38 cellular contexts compared by ENCODE assay signal in genomic region chr1:109048335-109048734, GRCh38.
"Had no signal": no experiment of that assay in that cellular context is flagged by ENCODE, and none has a peak within 500 bp of the region (broad histone marks: within the 10 kb centered on the region; RNA-seq: fewer than 3 reads in every experiment).

No MANE protein-coding gene starts in this region.

- H3K27me3 Mint-ChIP-seq: activated naive CD4-positive, alpha-beta T cell treated with anti-CD3 and anti-CD28 coated beads, Interleukin-2, amount 50 U/mL, for 24 hours; activated naive CD8-positive, alpha-beta T cell treated with anti-CD3 and anti-CD28 coated beads, Interleukin-2, amount 50 U/mL, for 24 hours; central memory CD8-positive, alpha-beta T cell had no signal

- ATAC-seq: activated CD4-positive, alpha-beta T cell treated with anti-CD3 and anti-CD28 coated beads for 36 hours; activated CD4-positive, CD25-positive, alpha-beta regulatory T cell treated with anti-CD3 and anti-CD28 coated beads, Interleukin-2, amount 50 U/mL, for 24 hours; activated CD8-positive, alpha-beta memory T cell treated with anti-CD3 and anti-CD28 coated beads, Interleukin-2, amount 10 ng/mL, durations not matched to agents 7 days and 5 days; activated CD8-positive, alpha-beta T cell treated with anti-CD3 and anti-CD28 coated beads, Interleukin-2, amount 10 ng/mL, durations not matched to agents 7 days and 5 days; activated naive CD8-positive, alpha-beta T cell treated with anti-CD3 and anti-CD28 coated beads, Interleukin-2, amount 50 U/mL, for 24 hours had no signal

- H3K36me3 ChIP-seq: ascending aorta, cardiac muscle cell had no signal

- FAIRE-seq: bronchial epithelial cell, TTC549 had no signal

- DNase-seq: activated CD4-positive, alpha-beta memory T cell treated with anti-CD3 and anti-CD28 coated beads, Interleukin-2, amount 10 ng/mL, durations not matched to agents 7 days and 5 days; activated CD4-positive, alpha-beta T cell treated with anti-CD3 and anti-CD28 coated beads for 1 hour; activated CD4-positive, alpha-beta T cell treated with anti-CD3 and anti-CD28 coated beads for 36 hours; activated CD4-positive, alpha-beta T cell treated with anti-CD3 and anti-CD28 coated beads for 48 hours; activated CD4-positive, alpha-beta T cell treated with anti-CD3 and anti-CD28 coated beads, Interleukin-2, amount 10 ng/mL, durations not matched to agents 7 days and 5 days; activated CD4-positive, alpha-beta T cell treated with anti-CD3 and anti-CD28 coated beads, Interleukin-2, amount 50 U/mL, for 48 hours; activated CD4-positive, CD25-positive, alpha-beta regulatory T cell; activated CD8-positive, alpha-beta memory T cell treated with anti-CD3 and anti-CD28 coated beads, Interleukin-2, amount 10 ng/mL, durations not matched to agents 7 days and 5 days; activated CD8-positive, alpha-beta memory T cell treated with anti-CD3 and anti-CD28 coated beads, Interleukin-2, amount 50 U/mL, for 48 hours; activated CD8-positive, alpha-beta T cell treated with anti-CD3 and anti-CD28 coated beads, Interleukin-2, amount 10 ng/mL, durations not matched to agents 7 days and 5 days; activated effector memory CD4-positive, alpha-beta T cell treated with Interleukin-2 at 50 U/mL for 16 hours; activated gamma-delta T cell; activated naive CD4-positive, alpha-beta T cell treated with anti-CD3 and anti-CD28 coated beads, Interleukin-2, amount 10 ng/mL, durations not matched to agents 7 days and 5 days; activated naive CD4-positive, alpha-beta T cell treated with Interleukin-2 at 50 U/mL for 16 hours; activated naive CD8-positive, alpha-beta T cell treated with anti-CD3 and anti-CD28 coated beads, Interleukin-2, amount 10 ng/mL, durations not matched to agents 7 days and 5 days; activated naive CD8-positive, alpha-beta T cell treated with anti-CD3 and anti-CD28 coated beads, Interleukin-2, amount 50 U/mL, for 24 hours; activated T-cell treated with anti-CD3 and anti-CD28 coated beads, Interleukin-2, amount 50 U/mL, for 24 hours; activated T-cell treated with anti-CD3 and anti-CD28 coated beads, Interleukin-2, amount 50 U/mL, for 48 hours; amygdala; anterior cingulate cortex; caudate nucleus; cerebellar nuclear complex; T-helper 1 cell; T-helper 2 cell; T-helper 9 cell had no signal

- H3K9me3 Mint-ChIP-seq: activated CD4-positive, alpha-beta memory T cell treated with anti-CD3 and anti-CD28 coated beads, Interleukin-2, amount 10 ng/mL, durations not matched to agents 7 days and 5 days; activated CD4-positive, alpha-beta T cell treated with anti-CD3 and anti-CD28 coated beads, Interleukin-2, amount 10 ng/mL, durations not matched to agents 7 days and 5 days; activated naive CD4-positive, alpha-beta T cell treated with anti-CD3 and anti-CD28 coated beads, Interleukin-2, amount 10 ng/mL, durations not matched to agents 7 days and 5 days; activated naive CD4-positive, alpha-beta T cell treated with anti-CD3 and anti-CD28 coated beads, Interleukin-2, amount 50 U/mL, for 24 hours; activated naive CD8-positive, alpha-beta T cell treated with anti-CD3 and anti-CD28 coated beads, Interleukin-2, amount 10 ng/mL, durations not matched to agents 7 days and 5 days; activated naive CD8-positive, alpha-beta T cell treated with anti-CD3 and anti-CD28 coated beads, Interleukin-2, amount 50 U/mL, for 24 hours; activated T-cell treated with anti-CD3 and anti-CD28 coated beads, Interleukin-2, amount 50 U/mL, for 24 hours; activated T-helper 2 cell treated with anti-CD3 and anti-CD28 coated beads, Interferon-gamma antibody, Interleukin-2, Interleukin-4, amounts not matched to agents 10 μg/mL and 5 μg/mL and 100 μg/mL, durations not matched to agents 14 hours and 24 hours and 36 hours; brain; central memory CD8-positive, alpha-beta T cell; T-helper 1 cell treated with Interleukin-12 subunit alpha and Interleukin-12 subunit beta and Interleukin-4 antibody, amounts not matched to agents 30 μg/mL and 1 μg/mL, for 36 hours; T-helper 2 cell treated with Interferon-gamma antibody and Interleukin-4, amounts not matched to agents 5 μg/mL and 100 μg/mL, for 36 hours had no signal

- H3K4me3 Mint-ChIP-seq: activated CD4-positive, alpha-beta memory T cell treated with anti-CD3 and anti-CD28 coated beads, Interleukin-2, amount 10 ng/mL, durations not matched to agents 7 days and 5 days; activated CD4-positive, alpha-beta T cell treated with anti-CD3 and anti-CD28 coated beads for 36 hours; activated CD4-positive, alpha-beta T cell treated with anti-CD3 and anti-CD28 coated beads, Interleukin-2, amount 10 ng/mL, durations not matched to agents 7 days and 5 days; activated CD8-positive, alpha-beta memory T cell treated with anti-CD3 and anti-CD28 coated beads, Interleukin-2, amount 10 ng/mL, durations not matched to agents 7 days and 5 days; activated CD8-positive, alpha-beta T cell treated with anti-CD3 and anti-CD28 coated beads, Interleukin-2, amount 10 ng/mL, durations not matched to agents 7 days and 5 days; activated naive CD4-positive, alpha-beta T cell treated with anti-CD3 and anti-CD28 coated beads, Interleukin-2, amount 10 ng/mL, durations not matched to agents 7 days and 5 days; activated naive CD4-positive, alpha-beta T cell treated with anti-CD3 and anti-CD28 coated beads, Interleukin-2, amount 50 U/mL, for 24 hours; activated naive CD8-positive, alpha-beta T cell; activated naive CD8-positive, alpha-beta T cell treated with anti-CD3 and anti-CD28 coated beads, Interleukin-2, amount 10 ng/mL, durations not matched to agents 7 days and 5 days; activated naive CD8-positive, alpha-beta T cell treated with anti-CD3 and anti-CD28 coated beads, Interleukin-2, amount 50 U/mL, for 24 hours; activated T-cell treated with anti-CD3 and anti-CD28 coated beads, Interleukin-2, amount 50 U/mL, for 24 hours; brain; central memory CD8-positive, alpha-beta T cell; T-helper 1 cell treated with Interleukin-12 subunit alpha and Interleukin-12 subunit beta and Interleukin-4 antibody, amounts not matched to agents 30 μg/mL and 1 μg/mL, for 36 hours; T-helper 2 cell treated with Interferon-gamma antibody and Interleukin-4, amounts not matched to agents 5 μg/mL and 100 μg/mL, for 36 hours had no signal

- H3K27ac ChIP-seq: ascending aorta, cardiac muscle cell, VCaP had no signal

- H3K27me3 ChIP-seq: ascending aorta, cardiac muscle cell had no signal

- H3K9me3 ChIP-seq: ascending aorta had no signal

- H3K27ac Mint-ChIP-seq: activated CD4-positive, alpha-beta memory T cell treated with anti-CD3 and anti-CD28 coated beads, Interleukin-2, amount 10 ng/mL, durations not matched to agents 7 days and 5 days; activated CD4-positive, alpha-beta T cell treated with anti-CD3 and anti-CD28 coated beads for 36 hours; activated CD4-positive, alpha-beta T cell treated with anti-CD3 and anti-CD28 coated beads, Interleukin-2, amount 10 ng/mL, durations not matched to agents 7 days and 5 days; activated CD8-positive, alpha-beta memory T cell treated with anti-CD3 and anti-CD28 coated beads, Interleukin-2, amount 10 ng/mL, durations not matched to agents 7 days and 5 days; activated CD8-positive, alpha-beta T cell treated with anti-CD3 and anti-CD28 coated beads, Interleukin-2, amount 10 ng/mL, durations not matched to agents 7 days and 5 days; activated naive CD4-positive, alpha-beta T cell treated with anti-CD3 and anti-CD28 coated beads, Interleukin-2, amount 10 ng/mL, durations not matched to agents 7 days and 5 days; activated naive CD4-positive, alpha-beta T cell treated with anti-CD3 and anti-CD28 coated beads, Interleukin-2, amount 50 U/mL, for 24 hours; activated naive CD8-positive, alpha-beta T cell; activated naive CD8-positive, alpha-beta T cell treated with anti-CD3 and anti-CD28 coated beads, Interleukin-2, amount 10 ng/mL, durations not matched to agents 7 days and 5 days; activated naive CD8-positive, alpha-beta T cell treated with anti-CD3 and anti-CD28 coated beads, Interleukin-2, amount 50 U/mL, for 24 hours; activated T-cell treated with anti-CD3 and anti-CD28 coated beads, Interleukin-2, amount 50 U/mL, for 24 hours; activated T-helper 2 cell treated with anti-CD3 and anti-CD28 coated beads, Interferon-gamma antibody, Interleukin-2, Interleukin-4, amounts not matched to agents 10 μg/mL and 5 μg/mL and 100 μg/mL, durations not matched to agents 14 hours and 24 hours and 36 hours; brain; T-helper 1 cell treated with Interleukin-12 subunit alpha and Interleukin-12 subunit beta and Interleukin-4 antibody, amounts not matched to agents 30 μg/mL and 1 μg/mL, for 36 hours; T-helper 2 cell treated with Interferon-gamma antibody and Interleukin-4, amounts not matched to agents 5 μg/mL and 100 μg/mL, for 36 hours had no signal

- H3K4me1 Mint-ChIP-seq: activated CD4-positive, alpha-beta T cell treated with anti-CD3 and anti-CD28 coated beads for 36 hours; activated naive CD4-positive, alpha-beta T cell treated with anti-CD3 and anti-CD28 coated beads, Interleukin-2, amount 10 ng/mL, durations not matched to agents 7 days and 5 days; activated naive CD4-positive, alpha-beta T cell treated with anti-CD3 and anti-CD28 coated beads, Interleukin-2, amount 50 U/mL, for 24 hours; activated naive CD8-positive, alpha-beta T cell treated with anti-CD3 and anti-CD28 coated beads, Interleukin-2, amount 10 ng/mL, durations not matched to agents 7 days and 5 days; activated naive CD8-positive, alpha-beta T cell treated with anti-CD3 and anti-CD28 coated beads, Interleukin-2, amount 50 U/mL, for 24 hours; brain; central memory CD8-positive, alpha-beta T cell had no signal

- H3K4me1 ChIP-seq: ascending aorta had no signal

- H3K4me3 ChIP-seq: ascending aorta, cardiac muscle cell had no signal

- H3K36me3 Mint-ChIP-seq: activated CD8-positive, alpha-beta memory T cell treated with anti-CD3 and anti-CD28 coated beads, Interleukin-2, amount 10 ng/mL, durations not matched to agents 7 days and 5 days; activated naive CD4-positive, alpha-beta T cell treated with anti-CD3 and anti-CD28 coated beads, Interleukin-2, amount 10 ng/mL, durations not matched to agents 7 days and 5 days; activated naive CD4-positive, alpha-beta T cell treated with anti-CD3 and anti-CD28 coated beads, Interleukin-2, amount 50 U/mL, for 24 hours; activated naive CD8-positive, alpha-beta T cell; activated naive CD8-positive, alpha-beta T cell treated with anti-CD3 and anti-CD28 coated beads, Interleukin-2, amount 10 ng/mL, durations not matched to agents 7 days and 5 days; brain had no signal
